Comparison of ENCODE assay signal across 3 cellular contexts in genomic region chr19:44456016-44456415, GRCh38. TPM values are rescaled to one million over a fixed set of nuclear protein-coding genes. Genes with fewer than 3 reads are reported as not detected.
"Had no signal": no experiment of that assay in that cellular context is flagged by ENCODE, and none has a peak within 500 bp of the region (broad histone marks: within the 10 kb centered on the region; RNA-seq: fewer than 3 reads in every experiment).

No MANE protein-coding gene starts in this region.

RNA-seq across cellular contexts. Expression of gene ZNF285, which starts 54.6 kb away (rescaled TPM):
- total RNA-seq: activated T-helper 1 cell treated with anti-CD3 and anti-CD28 coated beads, Interleukin-12 subunit alpha, Interleukin-12 subunit beta, Interleukin-2, Interleukin-4 antibody, amounts not matched to agents 30 ng/mL and 10 ng/mL and 1 ng/mL, durations not matched to agents 14 hours and 24 hours and 36 hours; activated T-helper 2 cell treated with anti-CD3 and anti-CD28 coated beads, Interferon-gamma antibody, Interleukin-2, Interleukin-4, amounts not matched to agents 10 μg/mL and 5 μg/mL and 100 μg/mL, durations not matched to agents 14 hours and 24 hours and 36 hours; ascending aorta had no signal
